Comparison of ENCODE assay signal across 23 cellular contexts in the genomic region with DNA sequence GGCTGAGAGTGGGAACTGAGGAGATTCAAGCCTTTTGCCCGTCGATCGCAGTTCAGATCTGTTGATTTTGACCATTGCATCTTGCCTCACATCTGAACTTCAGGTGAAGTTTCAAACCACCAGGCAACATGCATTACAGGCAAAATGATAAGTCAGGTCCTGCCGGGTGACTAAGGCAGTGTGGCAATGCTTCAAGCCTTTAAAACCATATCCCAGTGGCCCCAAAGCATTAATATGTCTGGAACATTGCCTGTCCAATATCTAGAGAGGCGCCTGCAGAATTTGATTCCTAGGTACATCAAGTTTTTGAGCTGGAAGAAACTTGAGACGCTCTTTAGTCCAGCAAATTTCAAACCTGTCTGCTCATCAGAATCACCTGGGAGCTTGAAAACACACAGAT.
"Had no signal": no experiment of that assay in that cellular context is flagged by ENCODE, and none has a peak within 500 bp of the region (broad histone marks: within the 10 kb centered on the region; RNA-seq: fewer than 3 reads in every experiment).

No MANE protein-coding gene starts in this region.

- H3K36me3 Mint-ChIP-seq: stimulated activated effector memory CD8-positive, alpha-beta T cell treated with anti-CD3 and anti-CD28 coated beads, Interleukin-12 subunit alpha, Interleukin-12 subunit beta, amount 100 ng/mL, for 72 hours had no signal

- H3K27ac ChIP-seq: epithelial cell of prostate, esophagus squamous epithelium, foreskin keratinocyte, pancreas, tibial artery, upper lobe of right lung, vagina had no signal

- H3K4me3 ChIP-seq: esophagus squamous epithelium, pancreas, smooth muscle cell, tibial artery, upper lobe of right lung, vagina had no signal

- H3K4me1 ChIP-seq: foreskin keratinocyte, pancreas, upper lobe of right lung, vagina had no signal

- ATAC-seq: foreskin keratinocyte; left colon; left ventricle myocardium superior; pancreas; right cardiac atrium; stimulated activated effector memory CD8-positive, alpha-beta T cell treated with anti-CD3 and anti-CD28 coated beads, Interleukin-12 subunit alpha, Interleukin-12 subunit beta, amount 100 ng/mL, for 72 hours; stimulated activated naive CD8-positive, alpha-beta T cell treated with anti-CD3 and anti-CD28 coated beads, Interleukin-15, Interleukin-2, amounts not matched to agents 100 U/mL and 50 U/mL, for 24 hours had no signal

- H3K36me3 ChIP-seq: esophagus squamous epithelium, pancreas, tibial artery, upper lobe of right lung, vagina had no signal

- H3K27me3 ChIP-seq: esophagus squamous epithelium, pancreas, tibial artery, upper lobe of right lung, vagina had no signal

- H3K27ac Mint-ChIP-seq: naive B cell; nephron; stimulated activated effector memory CD8-positive, alpha-beta T cell treated with anti-CD3 and anti-CD28 coated beads, Interleukin-12 subunit alpha, Interleukin-12 subunit beta, amount 100 ng/mL, for 72 hours had no signal

- H3K4me3 Mint-ChIP-seq: nephron; stimulated activated effector memory CD8-positive, alpha-beta T cell treated with anti-CD3 and anti-CD28 coated beads, Interleukin-12 subunit alpha, Interleukin-12 subunit beta, amount 100 ng/mL, for 72 hours had no signal

- FAIRE-seq: endometrium, pancreas had no signal

- DNase-seq: cortex of kidney; dorsolateral prefrontal cortex; effector CD8-positive, alpha-beta T cell; esophagus squamous epithelium; left colon; left ventricle myocardium superior; mesendoderm; naive B cell; occipital lobe; pancreas; right cardiac atrium; stimulated activated CD4-positive, alpha-beta T cell treated with anti-CD3 and anti-CD28 coated beads, Interleukin-2, amount 100 ng/mL, for 48 hours; stimulated activated CD8-positive, alpha-beta memory T cell treated with anti-CD3 and anti-CD28 coated beads, Interleukin-4, amount 100 ng/mL, for 48 hours; stimulated activated naive CD8-positive, alpha-beta T cell treated with anti-CD3 and anti-CD28 coated beads, Interleukin-15, Interleukin-2, amounts not matched to agents 100 U/mL and 50 U/mL, for 24 hours; tibial artery; upper lobe of right lung had no signal

- H3K4me2 ChIP-seq: smooth muscle cell had no signal

- H3K9me3 Mint-ChIP-seq: nephron; stimulated activated effector memory CD8-positive, alpha-beta T cell treated with anti-CD3 and anti-CD28 coated beads, Interleukin-12 subunit alpha, Interleukin-12 subunit beta, amount 100 ng/mL, for 72 hours had no signal

- H3K9me3 ChIP-seq: esophagus squamous epithelium, pancreas, tibial artery, upper lobe of right lung, vagina had no signal
